In the genomic region with DNA sequence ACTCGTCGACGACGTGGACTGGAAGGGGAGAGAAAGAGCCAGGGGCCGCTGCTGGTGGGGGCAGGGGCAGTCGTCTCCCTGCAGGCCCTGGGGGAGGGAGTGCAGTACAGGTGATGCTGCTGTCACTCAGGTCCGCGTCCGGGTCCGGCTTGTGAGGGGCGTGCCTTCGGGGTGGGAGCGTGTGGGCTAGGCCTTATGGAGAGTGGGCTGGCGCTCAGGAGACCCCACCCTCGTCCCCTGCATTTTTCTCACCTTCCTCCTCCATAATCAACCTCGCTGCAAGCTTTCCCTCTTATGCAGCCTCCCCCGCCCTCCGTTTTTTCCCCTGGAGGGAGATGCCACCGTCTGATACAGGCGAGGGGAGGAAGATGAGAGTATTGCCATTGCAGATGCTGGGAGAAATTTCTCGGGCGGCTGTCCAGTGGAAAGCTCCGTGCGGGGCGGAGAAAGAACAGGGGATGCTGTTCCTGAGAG, we compare ENCODE assay signal across 1 cellular context.
A peak's percentile ranks its signal among the peaks of the same experiment; 100 is the strongest.
TF ChIP-seq lines count a peak whose summit lies in the region.

No MANE protein-coding gene starts in this region.

TF ChIP-seq in HepG2, 621 proteins besides CTCF, POLR2A, EP300 and RAD21 (continued from another document and continues in another):
- TF ChIP-seq, protein P1, sequence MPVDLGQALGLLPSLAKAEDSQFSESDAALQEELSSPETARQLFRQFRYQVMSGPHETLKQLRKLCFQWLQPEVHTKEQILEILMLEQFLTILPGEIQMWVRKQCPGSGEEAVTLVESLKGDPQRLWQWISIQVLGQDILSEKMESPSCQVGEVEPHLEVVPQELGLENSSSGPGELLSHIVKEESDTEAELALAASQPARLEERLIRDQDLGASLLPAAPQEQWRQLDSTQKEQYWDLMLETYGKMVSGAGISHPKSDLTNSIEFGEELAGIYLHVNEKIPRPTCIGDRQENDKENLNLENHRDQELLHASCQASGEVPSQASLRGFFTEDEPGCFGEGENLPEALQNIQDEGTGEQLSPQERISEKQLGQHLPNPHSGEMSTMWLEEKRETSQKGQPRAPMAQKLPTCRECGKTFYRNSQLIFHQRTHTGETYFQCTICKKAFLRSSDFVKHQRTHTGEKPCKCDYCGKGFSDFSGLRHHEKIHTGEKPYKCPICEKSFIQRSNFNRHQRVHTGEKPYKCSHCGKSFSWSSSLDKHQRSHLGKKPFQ (CRISPR knock-in tag; IDR thresholded peaks at IDR 0.05; ENCODE audit: insufficient replicate concordance): peak; percentile 89
- TF ChIP-seq ATM (IDR thresholded peaks at IDR 0.05; ENCODE audit: borderline replicate concordance) (no peak), ZNF777 (CRISPR knock-in tag; IDR thresholded peaks at IDR 0.05) (no peak), ZNF720 (CRISPR knock-in tag; IDR thresholded peaks at IDR 0.05) (no peak), SP1 (IDR thresholded peaks at IDR 0.05) (no peak), SP1 (CRISPR knock-in tag; IDR thresholded peaks at IDR 0.05) (peak; percentile 35; the same call in 1 of the 2 replicates), SMC3 (IDR thresholded peaks at IDR 0.05; ENCODE audit: low read length) (no peak), ZNF326 (CRISPR knock-in tag; IDR thresholded peaks at IDR 0.05; ENCODE audit: borderline replicate concordance) (no peak), MEF2D (CRISPR knock-in tag; IDR thresholded peaks at IDR 0.05) (peak; percentile 64; the same call in 1 of the 2 replicates), KMT2B (CRISPR knock-in tag; IDR thresholded peaks at IDR 0.05) (no peak), TARDBP (CRISPR knock-in tag; IDR thresholded peaks at IDR 0.05) (0 out of 2 replicates have a peak, but pooled peaks have one; percentile 3), ZBTB20 (CRISPR knock-in tag; IDR thresholded peaks at IDR 0.05; ENCODE audit: borderline replicate concordance, low read depth) (no peak), RBAK (CRISPR knock-in tag; IDR thresholded peaks at IDR 0.05) (no peak), SAP130 (CRISPR knock-in tag; IDR thresholded peaks at IDR 0.05; ENCODE audit: low read depth) (peak; percentile 68), ZNF7 (CRISPR knock-in tag; IDR thresholded peaks at IDR 0.05) (no peak), HOXA5 (CRISPR knock-in tag; IDR thresholded peaks at IDR 0.05) (no peak), MED13 (CRISPR knock-in tag; IDR thresholded peaks at IDR 0.05) (peak; percentile 23; the same call in 1 of the 2 replicates), NR2F2 (IDR thresholded peaks at IDR 0.05; ENCODE audit: borderline replicate concordance, low read depth) (no peak), ZFYVE20 (CRISPR knock-in tag; IDR thresholded peaks at IDR 0.05; ENCODE audit: borderline replicate concordance, low read depth) (no peak), CHD2 (IDR thresholded peaks at IDR 0.05; ENCODE audit: low read depth, low read length) (no peak), NCOA2 (CRISPR knock-in tag; IDR thresholded peaks at IDR 0.05) (0 out of 2 replicates have a peak, but pooled peaks have one; percentile 2), ZNF263 (CRISPR knock-in tag; IDR thresholded peaks at IDR 0.05) (no peak), SCMH1 (CRISPR knock-in tag; IDR thresholded peaks at IDR 0.05; ENCODE audit: borderline replicate concordance) (no peak), ZFP62 (CRISPR knock-in tag; IDR thresholded peaks at IDR 0.05) (no peak), MIER3 (CRISPR knock-in tag; IDR thresholded peaks at IDR 0.05; ENCODE audit: borderline replicate concordance) (no peak)
- TF ChIP-seq, protein P2, sequence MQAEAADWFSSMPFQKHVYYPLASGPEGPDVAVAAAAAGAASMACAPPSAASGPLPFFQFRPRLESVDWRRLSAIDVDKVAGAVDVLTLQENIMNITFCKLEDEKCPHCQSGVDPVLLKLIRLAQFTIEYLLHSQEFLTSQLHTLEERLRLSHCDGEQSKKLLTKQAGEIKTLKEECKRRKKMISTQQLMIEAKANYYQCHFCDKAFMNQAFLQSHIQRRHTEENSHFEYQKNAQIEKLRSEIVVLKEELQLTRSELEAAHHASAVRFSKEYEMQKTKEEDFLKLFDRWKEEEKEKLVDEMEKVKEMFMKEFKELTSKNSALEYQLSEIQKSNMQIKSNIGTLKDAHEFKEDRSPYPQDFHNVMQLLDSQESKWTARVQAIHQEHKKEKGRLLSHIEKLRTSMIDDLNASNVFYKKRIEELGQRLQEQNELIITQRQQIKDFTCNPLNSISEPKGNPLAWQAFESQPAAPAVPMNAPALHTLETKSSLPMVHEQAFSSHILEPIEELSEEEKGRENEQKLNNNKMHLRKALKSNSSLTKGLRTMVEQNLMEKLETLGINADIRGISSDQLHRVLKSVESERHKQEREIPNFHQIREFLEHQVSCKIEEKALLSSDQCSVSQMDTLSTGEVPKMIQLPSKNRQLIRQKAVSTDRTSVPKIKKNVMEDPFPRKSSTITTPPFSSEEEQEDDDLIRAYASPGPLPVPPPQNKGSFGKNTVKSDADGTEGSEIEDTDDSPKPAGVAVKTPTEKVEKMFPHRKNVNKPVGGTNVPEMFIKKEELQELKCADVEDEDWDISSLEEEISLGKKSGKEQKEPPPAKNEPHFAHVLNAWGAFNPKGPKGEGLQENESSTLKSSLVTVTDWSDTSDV (CRISPR knock-in tag; IDR thresholded peaks at IDR 0.05): peak; percentile 98; the same call in 1 of the 2 replicates
- TF ChIP-seq, protein P3, sequence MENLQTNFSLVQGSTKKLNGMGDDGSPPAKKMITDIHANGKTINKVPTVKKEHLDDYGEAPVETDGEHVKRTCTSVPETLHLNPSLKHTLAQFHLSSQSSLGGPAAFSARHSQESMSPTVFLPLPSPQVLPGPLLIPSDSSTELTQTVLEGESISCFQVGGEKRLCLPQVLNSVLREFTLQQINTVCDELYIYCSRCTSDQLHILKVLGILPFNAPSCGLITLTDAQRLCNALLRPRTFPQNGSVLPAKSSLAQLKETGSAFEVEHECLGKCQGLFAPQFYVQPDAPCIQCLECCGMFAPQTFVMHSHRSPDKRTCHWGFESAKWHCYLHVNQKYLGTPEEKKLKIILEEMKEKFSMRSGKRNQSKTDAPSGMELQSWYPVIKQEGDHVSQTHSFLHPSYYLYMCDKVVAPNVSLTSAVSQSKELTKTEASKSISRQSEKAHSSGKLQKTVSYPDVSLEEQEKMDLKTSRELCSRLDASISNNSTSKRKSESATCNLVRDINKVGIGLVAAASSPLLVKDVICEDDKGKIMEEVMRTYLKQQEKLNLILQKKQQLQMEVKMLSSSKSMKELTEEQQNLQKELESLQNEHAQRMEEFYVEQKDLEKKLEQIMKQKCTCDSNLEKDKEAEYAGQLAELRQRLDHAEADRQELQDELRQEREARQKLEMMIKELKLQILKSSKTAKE (CRISPR knock-in tag; IDR thresholded peaks at IDR 0.05; ENCODE audit: borderline replicate concordance): no peak
- TF ChIP-seq, protein P4, sequence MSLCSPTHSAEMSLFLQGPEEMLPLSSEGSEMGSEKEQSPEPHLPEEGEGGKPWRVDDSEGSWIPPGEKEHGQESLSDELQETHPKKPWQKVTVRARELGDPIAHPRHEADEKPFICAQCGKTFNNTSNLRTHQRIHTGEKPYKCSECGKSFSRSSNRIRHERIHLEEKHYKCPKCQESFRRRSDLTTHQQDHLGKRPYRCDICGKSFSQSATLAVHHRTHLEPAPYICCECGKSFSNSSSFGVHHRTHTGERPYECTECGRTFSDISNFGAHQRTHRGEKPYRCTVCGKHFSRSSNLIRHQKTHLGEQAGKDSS (CRISPR knock-in tag; IDR thresholded peaks at IDR 0.05; ENCODE audit: borderline replicate concordance, low read depth): no peak
- TF ChIP-seq, protein P5, sequence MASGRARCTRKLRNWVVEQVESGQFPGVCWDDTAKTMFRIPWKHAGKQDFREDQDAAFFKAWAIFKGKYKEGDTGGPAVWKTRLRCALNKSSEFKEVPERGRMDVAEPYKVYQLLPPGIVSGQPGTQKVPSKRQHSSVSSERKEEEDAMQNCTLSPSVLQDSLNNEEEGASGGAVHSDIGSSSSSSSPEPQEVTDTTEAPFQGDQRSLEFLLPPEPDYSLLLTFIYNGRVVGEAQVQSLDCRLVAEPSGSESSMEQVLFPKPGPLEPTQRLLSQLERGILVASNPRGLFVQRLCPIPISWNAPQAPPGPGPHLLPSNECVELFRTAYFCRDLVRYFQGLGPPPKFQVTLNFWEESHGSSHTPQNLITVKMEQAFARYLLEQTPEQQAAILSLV (CRISPR knock-in tag; IDR thresholded peaks at IDR 0.05; ENCODE audit: borderline replicate concordance): no peak
- TF ChIP-seq, protein P6, sequence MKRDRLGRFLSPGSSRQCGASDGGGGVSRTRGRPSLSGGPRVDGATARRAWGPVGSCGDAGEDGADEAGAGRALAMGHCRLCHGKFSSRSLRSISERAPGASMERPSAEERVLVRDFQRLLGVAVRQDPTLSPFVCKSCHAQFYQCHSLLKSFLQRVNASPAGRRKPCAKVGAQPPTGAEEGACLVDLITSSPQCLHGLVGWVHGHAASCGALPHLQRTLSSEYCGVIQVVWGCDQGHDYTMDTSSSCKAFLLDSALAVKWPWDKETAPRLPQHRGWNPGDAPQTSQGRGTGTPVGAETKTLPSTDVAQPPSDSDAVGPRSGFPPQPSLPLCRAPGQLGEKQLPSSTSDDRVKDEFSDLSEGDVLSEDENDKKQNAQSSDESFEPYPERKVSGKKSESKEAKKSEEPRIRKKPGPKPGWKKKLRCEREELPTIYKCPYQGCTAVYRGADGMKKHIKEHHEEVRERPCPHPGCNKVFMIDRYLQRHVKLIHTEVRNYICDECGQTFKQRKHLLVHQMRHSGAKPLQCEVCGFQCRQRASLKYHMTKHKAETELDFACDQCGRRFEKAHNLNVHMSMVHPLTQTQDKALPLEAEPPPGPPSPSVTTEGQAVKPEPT (CRISPR knock-in tag; IDR thresholded peaks at IDR 0.05; ENCODE audit: low read depth): no peak
- TF ChIP-seq, protein P7, sequence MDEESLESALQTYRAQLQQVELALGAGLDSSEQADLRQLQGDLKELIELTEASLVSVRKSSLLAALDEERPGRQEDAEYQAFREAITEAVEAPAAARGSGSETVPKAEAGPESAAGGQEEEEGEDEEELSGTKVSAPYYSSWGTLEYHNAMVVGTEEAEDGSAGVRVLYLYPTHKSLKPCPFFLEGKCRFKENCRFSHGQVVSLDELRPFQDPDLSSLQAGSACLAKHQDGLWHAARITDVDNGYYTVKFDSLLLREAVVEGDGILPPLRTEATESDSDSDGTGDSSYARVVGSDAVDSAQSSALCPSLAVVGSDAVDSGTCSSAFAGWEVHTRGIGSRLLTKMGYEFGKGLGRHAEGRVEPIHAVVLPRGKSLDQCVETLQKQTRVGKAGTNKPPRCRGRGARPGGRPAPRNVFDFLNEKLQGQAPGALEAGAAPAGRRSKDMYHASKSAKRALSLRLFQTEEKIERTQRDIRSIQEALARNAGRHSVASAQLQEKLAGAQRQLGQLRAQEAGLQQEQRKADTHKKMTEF (CRISPR knock-in tag; IDR thresholded peaks at IDR 0.05): peak; percentile 3; the same call in 1 of the 2 replicates
- TF ChIP-seq, protein P8, sequence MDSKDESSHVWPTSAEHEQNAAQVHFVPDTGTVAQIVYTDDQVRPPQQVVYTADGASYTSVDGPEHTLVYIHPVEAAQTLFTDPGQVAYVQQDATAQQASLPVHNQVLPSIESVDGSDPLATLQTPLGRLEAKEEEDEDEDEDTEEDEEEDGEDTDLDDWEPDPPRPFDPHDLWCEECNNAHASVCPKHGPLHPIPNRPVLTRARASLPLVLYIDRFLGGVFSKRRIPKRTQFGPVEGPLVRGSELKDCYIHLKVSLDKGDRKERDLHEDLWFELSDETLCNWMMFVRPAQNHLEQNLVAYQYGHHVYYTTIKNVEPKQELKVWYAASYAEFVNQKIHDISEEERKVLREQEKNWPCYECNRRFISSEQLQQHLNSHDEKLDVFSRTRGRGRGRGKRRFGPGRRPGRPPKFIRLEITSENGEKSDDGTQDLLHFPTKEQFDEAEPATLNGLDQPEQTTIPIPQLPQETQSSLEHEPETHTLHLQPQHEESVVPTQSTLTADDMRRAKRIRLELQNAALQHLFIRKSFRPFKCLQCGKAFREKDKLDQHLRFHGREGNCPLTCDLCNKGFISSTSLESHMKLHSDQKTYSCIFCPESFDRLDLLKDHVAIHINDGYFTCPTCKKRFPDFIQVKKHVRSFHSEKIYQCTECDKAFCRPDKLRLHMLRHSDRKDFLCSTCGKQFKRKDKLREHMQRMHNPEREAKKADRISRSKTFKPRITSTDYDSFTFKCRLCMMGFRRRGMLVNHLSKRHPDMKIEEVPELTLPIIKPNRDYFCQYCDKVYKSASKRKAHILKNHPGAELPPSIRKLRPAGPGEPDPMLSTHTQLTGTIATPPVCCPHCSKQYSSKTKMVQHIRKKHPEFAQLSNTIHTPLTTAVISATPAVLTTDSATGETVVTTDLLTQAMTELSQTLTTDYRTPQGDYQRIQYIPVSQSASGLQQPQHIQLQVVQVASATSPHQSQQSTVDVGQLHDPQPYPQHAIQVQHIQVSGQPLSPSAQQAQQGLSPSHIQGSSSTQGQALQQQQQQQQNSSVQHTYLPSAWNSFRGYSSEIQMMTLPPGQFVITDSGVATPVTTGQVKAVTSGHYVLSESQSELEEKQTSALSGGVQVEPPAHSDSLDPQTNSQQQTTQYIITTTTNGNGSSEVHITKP (CRISPR knock-in tag; IDR thresholded peaks at IDR 0.05; ENCODE audit: low read depth): peak; percentile 87; the same call in 1 of the 2 replicates
- TF ChIP-seq, protein P9, sequence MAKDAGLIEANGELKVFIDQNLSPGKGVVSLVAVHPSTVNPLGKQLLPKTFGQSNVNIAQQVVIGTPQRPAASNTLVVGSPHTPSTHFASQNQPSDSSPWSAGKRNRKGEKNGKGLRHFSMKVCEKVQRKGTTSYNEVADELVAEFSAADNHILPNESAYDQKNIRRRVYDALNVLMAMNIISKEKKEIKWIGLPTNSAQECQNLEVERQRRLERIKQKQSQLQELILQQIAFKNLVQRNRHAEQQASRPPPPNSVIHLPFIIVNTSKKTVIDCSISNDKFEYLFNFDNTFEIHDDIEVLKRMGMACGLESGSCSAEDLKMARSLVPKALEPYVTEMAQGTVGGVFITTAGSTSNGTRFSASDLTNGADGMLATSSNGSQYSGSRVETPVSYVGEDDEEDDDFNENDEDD (CRISPR knock-in tag; IDR thresholded peaks at IDR 0.05; ENCODE audit: borderline replicate concordance): no peak
- TF ChIP-seq, protein P10, sequence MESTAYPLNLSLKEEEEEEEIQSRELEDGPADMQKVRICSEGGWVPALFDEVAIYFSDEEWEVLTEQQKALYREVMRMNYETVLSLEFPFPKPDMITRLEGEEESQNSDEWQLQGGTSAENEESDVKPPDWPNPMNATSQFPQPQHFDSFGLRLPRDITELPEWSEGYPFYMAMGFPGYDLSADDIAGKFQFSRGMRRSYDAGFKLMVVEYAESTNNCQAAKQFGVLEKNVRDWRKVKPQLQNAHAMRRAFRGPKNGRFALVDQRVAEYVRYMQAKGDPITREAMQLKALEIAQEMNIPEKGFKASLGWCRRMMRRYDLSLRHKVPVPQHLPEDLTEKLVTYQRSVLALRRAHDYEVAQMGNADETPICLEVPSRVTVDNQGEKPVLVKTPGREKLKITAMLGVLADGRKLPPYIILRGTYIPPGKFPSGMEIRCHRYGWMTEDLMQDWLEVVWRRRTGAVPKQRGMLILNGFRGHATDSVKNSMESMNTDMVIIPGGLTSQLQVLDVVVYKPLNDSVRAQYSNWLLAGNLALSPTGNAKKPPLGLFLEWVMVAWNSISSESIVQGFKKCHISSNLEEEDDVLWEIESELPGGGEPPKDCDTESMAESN (CRISPR knock-in tag; conservative IDR thresholded peaks at IDR 0.05): no peak; the same call in 1 of the 2 replicates
